1 cellular context compared by ENCODE assay signal in the genomic region with DNA sequence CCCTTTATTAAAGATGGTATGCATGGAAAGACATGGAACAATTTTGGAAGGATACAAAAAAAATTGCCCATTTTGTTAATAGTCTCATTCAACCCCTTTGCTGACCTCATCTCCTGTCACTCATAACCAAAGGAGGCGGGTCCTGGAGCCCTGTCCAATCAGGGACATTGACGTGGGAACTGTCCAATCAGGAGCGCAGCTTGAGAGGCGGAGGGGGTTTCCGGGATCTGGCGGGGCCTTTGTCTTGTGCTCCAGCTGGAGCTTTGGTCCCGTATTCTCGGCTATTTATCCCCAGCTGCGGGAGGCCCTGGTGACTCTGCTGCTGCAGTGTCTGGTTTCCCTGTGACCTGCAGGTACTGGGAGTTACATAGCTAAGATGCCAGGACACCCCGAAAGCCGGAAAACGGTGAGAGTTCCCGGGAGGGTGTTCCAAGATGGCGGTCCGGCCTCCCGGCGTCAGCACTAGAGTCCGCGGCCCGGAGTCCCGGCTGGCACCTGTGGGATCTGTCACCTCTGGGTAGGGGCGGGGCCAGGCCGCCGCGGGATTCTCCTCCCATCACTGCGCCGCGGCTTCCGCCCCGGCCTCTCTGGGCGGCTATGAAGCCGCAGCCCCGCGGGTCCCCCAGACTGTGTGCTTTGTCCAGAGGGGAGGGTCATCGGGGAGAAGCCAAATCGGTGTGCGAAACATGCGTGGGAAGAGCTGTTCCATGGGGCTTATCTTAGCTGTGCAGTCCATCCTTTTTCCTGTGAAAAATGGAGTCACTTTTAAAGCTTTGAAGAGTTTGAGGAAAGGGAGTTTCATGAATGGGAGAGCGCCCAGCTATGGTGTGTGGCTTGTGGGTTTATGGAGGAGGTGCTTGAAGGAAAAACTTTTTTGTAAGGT.
A peak's percentile ranks its signal among the peaks of the same experiment; 100 is the strongest.
TF ChIP-seq lines count a peak whose summit lies in the region.

A gene (plus strand): TSS at position 238 of the 883 bp plus-strand sequence. CDS start 87,436 bp downstream, outside the sequence.

TF ChIP-seq in GM23338, 12 proteins besides CTCF, POLR2A, EP300 and RAD21 (continued from another document):
- TF ChIP-seq, protein P1, sequence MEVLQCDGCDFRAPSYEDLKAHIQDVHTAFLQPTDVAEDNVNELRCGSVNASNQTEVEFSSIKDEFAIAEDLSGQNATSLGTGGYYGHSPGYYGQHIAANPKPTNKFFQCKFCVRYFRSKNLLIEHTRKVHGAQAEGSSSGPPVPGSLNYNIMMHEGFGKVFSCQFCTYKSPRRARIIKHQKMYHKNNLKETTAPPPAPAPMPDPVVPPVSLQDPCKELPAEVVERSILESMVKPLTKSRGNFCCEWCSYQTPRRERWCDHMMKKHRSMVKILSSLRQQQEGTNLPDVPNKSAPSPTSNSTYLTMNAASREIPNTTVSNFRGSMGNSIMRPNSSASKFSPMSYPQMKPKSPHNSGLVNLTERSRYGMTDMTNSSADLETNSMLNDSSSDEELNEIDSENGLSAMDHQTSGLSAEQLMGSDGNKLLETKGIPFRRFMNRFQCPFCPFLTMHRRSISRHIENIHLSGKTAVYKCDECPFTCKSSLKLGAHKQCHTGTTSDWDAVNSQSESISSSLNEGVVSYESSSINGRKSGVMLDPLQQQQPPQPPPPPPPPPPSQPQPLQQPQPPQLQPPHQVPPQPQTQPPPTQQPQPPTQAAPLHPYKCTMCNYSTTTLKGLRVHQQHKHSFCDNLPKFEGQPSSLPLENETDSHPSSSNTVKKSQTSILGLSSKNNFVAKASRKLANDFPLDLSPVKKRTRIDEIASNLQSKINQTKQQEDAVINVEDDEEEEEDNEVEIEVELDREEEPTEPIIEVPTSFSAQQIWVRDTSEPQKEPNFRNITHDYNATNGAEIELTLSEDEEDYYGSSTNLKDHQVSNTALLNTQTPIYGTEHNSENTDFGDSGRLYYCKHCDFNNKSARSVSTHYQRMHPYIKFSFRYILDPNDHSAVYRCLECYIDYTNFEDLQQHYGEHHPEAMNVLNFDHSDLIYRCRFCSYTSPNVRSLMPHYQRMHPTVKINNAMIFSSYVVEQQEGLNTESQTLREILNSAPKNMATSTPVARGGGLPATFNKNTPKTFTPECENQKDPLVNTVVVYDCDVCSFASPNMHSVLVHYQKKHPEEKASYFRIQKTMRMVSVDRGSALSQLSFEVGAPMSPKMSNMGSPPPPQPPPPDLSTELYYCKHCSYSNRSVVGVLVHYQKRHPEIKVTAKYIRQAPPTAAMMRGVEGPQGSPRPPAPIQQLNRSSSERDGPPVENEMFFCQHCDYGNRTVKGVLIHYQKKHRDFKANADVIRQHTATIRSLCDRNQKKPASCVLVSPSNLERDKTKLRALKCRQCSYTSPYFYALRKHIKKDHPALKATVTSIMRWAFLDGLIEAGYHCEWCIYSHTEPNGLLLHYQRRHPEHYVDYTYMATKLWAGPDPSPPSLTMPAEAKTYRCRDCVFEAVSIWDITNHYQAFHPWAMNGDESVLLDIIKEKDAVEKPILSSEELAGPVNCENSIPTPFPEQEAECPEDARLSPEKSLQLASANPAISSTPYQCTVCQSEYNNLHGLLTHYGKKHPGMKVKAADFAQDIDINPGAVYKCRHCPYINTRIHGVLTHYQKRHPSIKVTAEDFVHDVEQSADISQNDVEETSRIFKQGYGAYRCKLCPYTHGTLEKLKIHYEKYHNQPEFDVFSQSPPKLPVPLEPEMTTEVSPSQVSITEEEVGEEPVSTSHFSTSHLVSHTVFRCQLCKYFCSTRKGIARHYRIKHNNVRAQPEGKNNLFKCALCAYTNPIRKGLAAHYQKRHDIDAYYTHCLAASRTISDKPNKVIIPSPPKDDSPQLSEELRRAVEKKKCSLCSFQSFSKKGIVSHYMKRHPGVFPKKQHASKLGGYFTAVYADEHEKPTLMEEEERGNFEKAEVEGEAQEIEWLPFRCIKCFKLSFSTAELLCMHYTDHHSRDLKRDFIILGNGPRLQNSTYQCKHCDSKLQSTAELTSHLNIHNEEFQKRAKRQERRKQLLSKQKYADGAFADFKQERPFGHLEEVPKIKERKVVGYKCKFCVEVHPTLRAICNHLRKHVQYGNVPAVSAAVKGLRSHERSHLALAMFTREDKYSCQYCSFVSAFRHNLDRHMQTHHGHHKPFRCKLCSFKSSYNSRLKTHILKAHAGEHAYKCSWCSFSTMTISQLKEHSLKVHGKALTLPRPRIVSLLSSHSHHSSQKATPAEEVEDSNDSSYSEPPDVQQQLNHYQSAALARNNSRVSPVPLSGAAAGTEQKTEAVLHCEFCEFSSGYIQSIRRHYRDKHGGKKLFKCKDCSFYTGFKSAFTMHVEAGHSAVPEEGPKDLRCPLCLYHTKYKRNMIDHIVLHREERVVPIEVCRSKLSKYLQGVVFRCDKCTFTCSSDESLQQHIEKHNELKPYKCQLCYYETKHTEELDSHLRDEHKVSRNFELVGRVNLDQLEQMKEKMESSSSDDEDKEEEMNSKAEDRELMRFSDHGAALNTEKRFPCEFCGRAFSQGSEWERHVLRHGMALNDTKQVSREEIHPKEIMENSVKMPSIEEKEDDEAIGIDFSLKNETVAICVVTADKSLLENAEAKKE (CRISPR knock-in tag; IDR thresholded peaks at IDR 0.05): no peak
- peak; percentile 38; the same call in 1 of the 2 replicates for TF ChIP-seq CREB1 (CRISPR knock-in tag; IDR thresholded peaks at IDR 0.05; ENCODE audit: low read depth)
- no peak for TF ChIP-seq EZH2 (IDR thresholded peaks at IDR 0.05; ENCODE audit: low read depth, unreplicated experiment)
